ENCODE assay signal across 8 cellular contexts in genomic region chr2:174787485-174788205, GRCh38.
A peak's percentile ranks its signal among the peaks of the same experiment; 100 is the strongest.
DNase-seq lines count a peak whose midpoint lies in the region; ATAC-seq and TF ChIP-seq lines count a peak whose summit lies in the region.

No MANE protein-coding gene starts in this region.

- in situ Hi-C loops in astrocyte of the cerebellum (cut with HindIII; ENCODE audit: low sequenced_read_pairs), result no loop called here

- H3K4me3 ChIP-seq in AG09309 (ENCODE audit: control insufficient read depth, low read depth, low read length), result no peak overlapping the region
- H3K4me3 ChIP-seq in astrocyte of the cerebellum (ENCODE audit: low read depth, low read length), result no peak overlapping the region

- TF ChIP-seq CTCF in AG09309 (IDR thresholded peaks at IDR 0.05; ENCODE audit: control insufficient read depth, insufficient read depth, low read depth, low read length, missing control alignments) (no peak), astrocyte of the cerebellum (IDR thresholded peaks at IDR 0.05; ENCODE audit: low read depth, low read length, missing control alignments) (no peak)

- ATAC-seq in HG02870 (IDR thresholded peaks at IDR 0.05; ENCODE audit: unreplicated experiment), result no peak
- no peak for ATAC-seq in HG03442 (IDR thresholded peaks at IDR 0.05; ENCODE audit: unreplicated experiment)
- no peak for ATAC-seq in GM18517 (IDR thresholded peaks at IDR 0.05; ENCODE audit: unreplicated experiment)

- DNase-seq in AG09309 (ENCODE audit: low read depth) (peak; percentile 99), HS-27A (ENCODE audit: low read depth) (peak; percentile 93), astrocyte of the cerebellum (ENCODE audit: low read depth) (peak; percentile 99), left kidney (ENCODE audit: low read depth, low spot score) (peak; percentile 69), AML-193 (lab: John Stamatoyannopoulos, UW) (no peak)

Comparison
In these comparisons a context has a peak if more than half of its experiments do, and no peak if none do; other contexts are left out.
1. DNase-seq: peak in AG09309 (single experiment), HS-27A (single experiment), astrocyte of the cerebellum (single experiment) and left kidney (single experiment); none in AML-193 (0 of 2).